ENCODE assay signal across 17 cellular contexts in the genomic region with DNA sequence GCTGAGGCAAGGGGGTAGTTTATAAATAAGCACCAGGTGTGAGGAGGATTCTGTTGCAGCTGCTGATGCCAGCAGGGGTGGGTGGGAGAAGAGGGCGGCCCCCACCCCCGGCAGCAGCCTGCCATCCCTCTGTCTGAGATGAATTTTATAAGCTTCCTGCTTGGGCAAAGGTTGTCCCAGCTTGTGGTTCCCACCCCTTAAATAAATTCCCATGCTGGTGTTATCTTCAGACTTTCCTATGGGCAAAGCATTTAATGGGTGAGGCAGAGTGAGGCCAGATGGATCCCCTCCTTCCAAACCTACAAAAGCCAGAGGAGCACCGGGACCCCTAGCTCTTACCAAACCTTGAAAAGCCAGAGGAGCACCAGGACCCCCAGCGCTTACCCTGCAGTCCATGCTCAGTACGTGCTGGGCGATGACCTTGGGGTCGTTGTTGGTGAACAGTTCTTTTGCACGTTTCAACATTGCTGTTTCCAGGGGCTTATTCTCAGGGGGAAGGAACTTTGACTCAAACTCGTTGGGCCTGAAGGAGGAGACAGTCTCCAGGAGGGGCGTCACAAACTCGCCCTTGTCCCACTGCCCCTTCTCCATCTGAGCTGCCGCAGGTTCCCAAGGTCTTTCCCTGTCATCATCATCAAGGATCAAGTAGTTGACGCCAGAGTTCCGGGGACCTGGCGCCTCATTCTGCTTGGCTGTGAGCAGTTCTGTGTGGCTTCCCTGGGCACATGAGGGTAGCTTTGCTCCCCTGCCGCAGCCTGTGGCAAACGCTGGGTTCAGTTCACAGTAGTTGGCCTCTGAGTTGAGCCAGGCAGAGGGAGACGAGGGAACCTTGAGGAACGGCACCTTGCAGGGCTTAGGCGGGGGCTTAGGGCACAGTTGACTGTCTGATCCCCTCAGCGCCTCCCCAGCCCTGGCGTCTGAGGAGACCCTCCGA.
A peak's percentile ranks its signal among the peaks of the same experiment; 100 is the strongest.
DNase-seq lines count a peak whose midpoint lies in the region; ATAC-seq and TF ChIP-seq lines count a peak whose summit lies in the region.
"Had no signal": no experiment of that assay in that cellular context is flagged by ENCODE, and none has a peak within 500 bp of the region (broad histone marks: within the 10 kb centered on the region; RNA-seq: fewer than 3 reads in every experiment).

No MANE protein-coding gene starts in this region.

- no peaks in the 10 kb centered on the region for H3K9me3 ChIP-seq in psoas muscle
- H3K9me3 ChIP-seq: SK-N-SH had no signal

- H3K27ac ChIP-seq in C4-2B = peak overlapping the region; percentile 98; the same call in 1 of the 2 replicates
- peak overlapping the region; percentile 72 for H3K27ac ChIP-seq in epithelial cell of prostate
- peak overlapping the region; percentile 54 for H3K27ac ChIP-seq in psoas muscle
- H3K27ac ChIP-seq: GM23248 had no signal

- intact Hi-C loops in psoas muscle (cut with DNase I) = no loop called here

- peaks cover 0 to 48% of the 10 kb centered on the region in 2 donors for H3K36me3 ChIP-seq in psoas muscle (ENCODE audit: insufficient read depth in 1 of 2, low read depth in 1 of 2)

- H3K4me3 ChIP-seq in psoas muscle = no peak overlapping the region
- H3K4me3 ChIP-seq: GM23248 had no signal

- WGBS in psoas muscle, 3 donors = 78 to 87% (median 82%) methylated on average over 23 of the region's 23 CpGs

- ATAC-seq in psoas muscle (no peak), HG03571 (IDR thresholded peaks at IDR 0.05; ENCODE audit: unreplicated experiment) (no peak)
- ATAC-seq: activated T-helper 17 cell treated with anti-CD3 and anti-CD28 coated beads, Interleukin-2, amount 50 U/mL, for 72 hours; esophagus mucosa; natural killer cell; stimulated activated memory B cell treated with anti-CD40 and anti-IgM and Interleukin-4, amounts not matched to agents 10 μg/mL and 1 μg/mL and 100 μg/mL, for 72 hours had no signal

- TF ChIP-seq CTCF in C4-2B (conservative IDR thresholded peaks at IDR 0.05) (no peak), psoas muscle (IDR thresholded peaks at IDR 0.05) (no peak)

- DNase-seq in NCI-H2171 treated with DMSO at 0.1 percent for 48 hours (lab: John Stamatoyannopoulos, UW) (peak; percentile 54), epithelial cell of prostate (ENCODE audit: low read depth, low spot score) (no peak), psoas muscle (no peak), H4 (ENCODE audit: low spot score) (no peak), cerebellar nuclear complex (lab: John Stamatoyannopoulos, UW) (no peak), NCI-H2081 treated with DMSO at 0.1 percent for 48 hours (lab: John Stamatoyannopoulos, UW) (no peak)
- DNase-seq: CD4-positive, alpha-beta memory T cell; GM23248; natural killer cell; NCI-H1930; posterior cingulate gyrus; SK-N-SH had no signal

- H3K4me1 ChIP-seq in psoas muscle = peaks cover 54% of the 10 kb centered on the region

- H3K27me3 ChIP-seq in psoas muscle (ENCODE audit: insufficient read depth in 3 of 3, low read length in 2 of 3) = no peaks in the 10 kb centered on the region
